ENCODE assay signal across 9 cellular contexts in genomic region chr11:106246495-106246894, GRCh38.
"Had no signal": no experiment of that assay in that cellular context is flagged by ENCODE, and none has a peak within 500 bp of the region (broad histone marks: within the 10 kb centered on the region; RNA-seq: fewer than 3 reads in every experiment).

No MANE protein-coding gene starts in this region.

- H3K36me3 Mint-ChIP-seq: IgD-negative memory B cell had no signal

- ATAC-seq: HepG2 had no signal

- H3K27ac Mint-ChIP-seq: IgD-negative memory B cell had no signal

- H3K27me3 Mint-ChIP-seq: IgD-negative memory B cell had no signal

- DNase-seq: IMR-90, Karpas-422, KBM-7, KG1 had no signal

- H3K27ac ChIP-seq: HL-60, KMS-11 had no signal

- H3K4me3 Mint-ChIP-seq: IgD-negative memory B cell had no signal

- H3K9ac ChIP-seq: KMS-11 had no signal

- FAIRE-seq: HepG2, HTR-8/SVneo had no signal

- H3K4me1 Mint-ChIP-seq: IgD-negative memory B cell had no signal

- H3K4me2 ChIP-seq: KMS-11 had no signal
